In the genomic region with DNA sequence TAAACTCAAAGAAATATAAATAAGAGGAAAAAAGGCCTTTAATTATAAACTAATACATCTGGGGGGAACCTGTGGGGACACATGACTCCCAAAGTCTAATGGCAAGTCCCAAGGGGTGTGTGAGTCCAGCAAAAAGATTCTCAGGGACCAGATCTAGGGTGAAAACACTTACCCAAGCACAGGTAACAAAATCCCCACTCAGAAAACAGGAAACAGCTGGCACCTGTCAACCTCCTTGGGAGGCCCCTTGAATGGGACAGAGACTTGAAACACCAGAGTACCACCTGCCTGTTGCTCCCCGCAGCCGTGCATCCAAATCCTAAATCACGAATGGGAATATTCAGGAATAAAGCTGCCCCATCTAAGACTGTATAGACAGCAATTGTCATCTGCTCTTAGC, we compare ENCODE assay signal across 19 cellular contexts.
"Had no signal": no experiment of that assay in that cellular context is flagged by ENCODE, and none has a peak within 500 bp of the region (broad histone marks: within the 10 kb centered on the region; RNA-seq: fewer than 3 reads in every experiment).

No MANE protein-coding gene starts in this region.

- DNase-seq: dermis blood vessel endothelial cell; foreskin keratinocyte; immature natural killer cell; left ventricle myocardium superior; mesendoderm; naive B cell; nephron progenitor cell; psoas muscle; retina; right lobe of liver; stimulated activated CD4-positive, alpha-beta T cell treated with anti-CD3 and anti-CD28 coated beads, Interleukin-4, amount 100 ng/mL, for 1 hour; stimulated activated CD8-positive, alpha-beta memory T cell treated with anti-CD3 and anti-CD28 coated beads, Interleukin-4, amount 100 ng/mL, for 48 hours; tibial artery; upper lobe of left lung; uterus had no signal

- H3K79me2 ChIP-seq: parathyroid adenoma had no signal

- H3K9ac ChIP-seq: parathyroid adenoma had no signal

- H3K4me3 Mint-ChIP-seq: immature natural killer cell; naive B cell; nephron progenitor cell; stimulated activated effector memory CD8-positive, alpha-beta T cell treated with anti-CD3 and anti-CD28 coated beads, Interleukin-12 subunit alpha, Interleukin-12 subunit beta, amount 100 ng/mL, for 72 hours; stimulated activated naive CD8-positive, alpha-beta T cell treated with anti-CD3 and anti-CD28 coated beads, Interleukin-15, Interleukin-2, amounts not matched to agents 100 ng/mL and 50 ng/mL, for 24 hours had no signal

- H3K9me3 ChIP-seq: psoas muscle, right lobe of liver, tibial artery, upper lobe of left lung, uterus had no signal

- H3K27me3 ChIP-seq: right lobe of liver, tibial artery, upper lobe of left lung, uterus had no signal

- H3K36me3 Mint-ChIP-seq: immature natural killer cell; naive B cell; stimulated activated effector memory CD8-positive, alpha-beta T cell treated with anti-CD3 and anti-CD28 coated beads, Interleukin-12 subunit alpha, Interleukin-12 subunit beta, amount 100 ng/mL, for 72 hours had no signal

- H3K4me3 ChIP-seq: lung, psoas muscle, right lobe of liver, tibial artery, upper lobe of left lung, uterus had no signal

- H3K4me1 ChIP-seq: foreskin keratinocyte, psoas muscle, tibial artery, upper lobe of left lung, uterus had no signal

- ATAC-seq: foreskin keratinocyte; left ventricle myocardium superior; psoas muscle; right lobe of liver; stimulated activated effector memory CD8-positive, alpha-beta T cell treated with anti-CD3 and anti-CD28 coated beads, Interleukin-12 subunit alpha, Interleukin-12 subunit beta, amount 100 ng/mL, for 72 hours had no signal

- H3K27ac ChIP-seq: foreskin keratinocyte, parathyroid adenoma, psoas muscle, right lobe of liver, tibial artery, upper lobe of left lung, uterus had no signal

- H3K27ac Mint-ChIP-seq: immature natural killer cell; naive B cell; stimulated activated effector memory CD8-positive, alpha-beta T cell treated with anti-CD3 and anti-CD28 coated beads, Interleukin-12 subunit alpha, Interleukin-12 subunit beta, amount 100 ng/mL, for 72 hours; stimulated activated naive CD8-positive, alpha-beta T cell treated with anti-CD3 and anti-CD28 coated beads, Interleukin-15, Interleukin-2, amounts not matched to agents 100 ng/mL and 50 ng/mL, for 24 hours had no signal

- H3K9me3 Mint-ChIP-seq: immature natural killer cell, nephron progenitor cell had no signal

- H2AFZ ChIP-seq: parathyroid adenoma had no signal

- H3K4me1 Mint-ChIP-seq: immature natural killer cell; naive B cell; stimulated activated effector memory CD8-positive, alpha-beta T cell treated with anti-CD3 and anti-CD28 coated beads, Interleukin-12 subunit alpha, Interleukin-12 subunit beta, amount 100 ng/mL, for 72 hours had no signal

- H3K36me3 ChIP-seq: right lobe of liver, tibial artery, upper lobe of left lung, uterus had no signal
